16 cellular contexts compared by ENCODE assay signal in the genomic region with DNA sequence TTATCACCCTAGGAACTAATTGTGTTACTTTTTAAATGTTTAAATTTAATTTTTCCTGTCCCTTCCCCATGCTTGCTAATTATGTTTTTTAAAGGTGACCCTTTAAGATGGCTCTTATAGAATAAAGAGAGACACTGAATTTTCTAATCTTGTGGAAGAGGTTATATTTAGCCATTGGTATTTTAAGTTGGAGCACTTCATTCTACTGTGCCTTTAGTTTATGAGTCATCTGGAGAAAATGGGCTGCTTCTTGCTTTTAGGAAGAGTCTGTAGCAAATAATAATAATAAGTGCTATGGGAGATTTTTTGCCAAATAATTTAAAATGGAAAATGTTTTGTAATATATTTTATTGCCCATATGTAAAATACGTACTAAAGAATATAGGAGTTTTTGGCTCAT.
DNase-seq lines count a peak whose midpoint lies in the region; ATAC-seq, FAIRE-seq and TF ChIP-seq lines count a peak whose summit lies in the region.
"Had no signal": no experiment of that assay in that cellular context is flagged by ENCODE, and none has a peak within 500 bp of the region (broad histone marks: within the 10 kb centered on the region; RNA-seq: fewer than 3 reads in every experiment).

No MANE protein-coding gene starts in this region.

- no peak overlapping the region for H3K4me3 Mint-ChIP-seq in CD14-positive monocyte

- ATAC-seq in heart right ventricle: peak; percentile 45 to 83 (median 77)
- ATAC-seq: body of pancreas had no signal

- TF ChIP-seq POLR2A in H54 (IDR thresholded peaks at IDR 0.05; ENCODE audit: low read depth, low read length): no peak

- no peaks in the 10 kb centered on the region for H3K36me3 ChIP-seq in heart right ventricle
- H3K36me3 ChIP-seq in subcutaneous abdominal adipose tissue (ENCODE audit: control insufficient read depth in 5 of 5, insufficient read depth in 5 of 5, low read length in 5 of 5): no peaks in the 10 kb centered on the region
- H3K36me3 ChIP-seq: neutrophil had no signal

- H3K9me3 ChIP-seq in heart right ventricle (peaks cover 0 to under 1% (median 0%) of the 10 kb centered on the region in 11 donors), subcutaneous abdominal adipose tissue (ENCODE audit: control insufficient read depth in 5 of 5, low read length in 5 of 5) (no peaks in the 10 kb centered on the region)
- H3K9me3 ChIP-seq: body of pancreas, neutrophil had no signal

- H3K27me3 Mint-ChIP-seq in CD14-positive monocyte (ENCODE audit: low read depth in 3 of 3): peaks cover 0 to 2% (median 0%) of the 10 kb centered on the region in 3 donors

- H3K36me3 Mint-ChIP-seq in CD14-positive monocyte: peaks cover 0 to 6% of the 10 kb centered on the region in 2 donors

- 53 to 65% methylated on average over 1 of the region's 1 CpG for WGBS in heart right ventricle, 2 donors

- H3K9me3 Mint-ChIP-seq in CD14-positive monocyte: peaks cover 0 to 6% (median 0%) of the 10 kb centered on the region in 7 donors

- H3K4me1 ChIP-seq in heart right ventricle: peaks cover 0 to 35% (median 11%) of the 10 kb centered on the region in 9 donors
- H3K4me1 ChIP-seq in subcutaneous abdominal adipose tissue (ENCODE audit: control insufficient read depth in 5 of 5, insufficient read depth in 5 of 5, low read length in 5 of 5): peaks cover 0 to 9% (median 0%) of the 10 kb centered on the region in 5 donors

- peak overlapping the region in 1 of 5 donors; percentile 40 for H3K9ac ChIP-seq in subcutaneous abdominal adipose tissue (ENCODE audit: low read length in 5 of 5)

- H3K27me3 ChIP-seq in heart right ventricle (no peaks in the 10 kb centered on the region), subcutaneous abdominal adipose tissue (ENCODE audit: control insufficient read depth in 5 of 5, insufficient read depth in 4 of 5, low read length in 5 of 5) (no peaks in the 10 kb centered on the region)
- H3K27me3 ChIP-seq: body of pancreas, neutrophil had no signal

- DNase-seq in H54 (ENCODE audit: insufficient read length, low spot score): no peak
- DNase-seq in amniotic epithelial cell (ENCODE audit: low read depth): peak; percentile 29
- DNase-seq in heart right ventricle: no peak
- DNase-seq in activated naive CD4-positive, alpha-beta T cell treated with Interleukin-2 at 50 U/mL for 16 hours: no peak
- no peak for DNase-seq in iPS-NIHi7 (ENCODE audit: extremely low spot score)
- no peak for DNase-seq in NCI-H1694 (lab: John Stamatoyannopoulos, UW)
- DNase-seq in CD14-positive monocyte (ENCODE audit: low spot score): no peak
- DNase-seq: body of pancreas; DMS 273 treated with DMSO at 0.1 percent for 48 hours; erythroblast; KBM-7; kidney glomerular epithelial cell; stimulated activated naive CD4-positive, alpha-beta T cell treated with Interleukin-2 at 50 U/mL for 16 hours had no signal

- H3K4me3 ChIP-seq in heart right ventricle: peak overlapping the region in 1 of 10 donors; percentile 8
- H3K4me3 ChIP-seq in subcutaneous abdominal adipose tissue (ENCODE audit: low read depth in 1 of 5, low read length in 5 of 5): no peak overlapping the region
- H3K4me3 ChIP-seq: body of pancreas had no signal

- H3K27ac ChIP-seq in heart right ventricle (peak overlapping the region; percentile 1 to 77 (median 65)), subcutaneous abdominal adipose tissue (ENCODE audit: low read depth, low read length) (peak overlapping the region; percentile 50)
- H3K27ac ChIP-seq: body of pancreas, neutrophil had no signal

- no peak for TF ChIP-seq CTCF in heart right ventricle (IDR thresholded peaks at IDR 0.05)
- no peak for TF ChIP-seq CTCF in CD14-positive monocyte (IDR thresholded peaks at IDR 0.05)

- H3K4me1 Mint-ChIP-seq in CD14-positive monocyte: peaks cover 12% of the 10 kb centered on the region

- no peak overlapping the region for H3K27ac Mint-ChIP-seq in CD14-positive monocyte

- intact Hi-C loops in heart right ventricle (cut with DNase I) (loop anchor here in 1 of 10 donors (5.0 kb wide), 1 partner anchor 302 kb away; no protein-coding TSS in a partner anchor), CD14-positive monocyte (cut with micrococcal nuclease) (no loop called here)

- peak; percentile 90 for FAIRE-seq in H54 (lab: Jason Lieb, UNC)
- FAIRE-seq: GM12892 had no signal
